In genomic region chr7:127571741-127572505, GRCh38 we compare ENCODE assay signal across 26 cellular contexts. TPM values are rescaled to one million over a fixed set of nuclear protein-coding genes. Genes with fewer than 3 reads are reported as not detected.
DNase-seq lines count a peak whose midpoint lies in the region; ATAC-seq, FAIRE-seq and TF ChIP-seq lines count a peak whose summit lies in the region.
"Had no signal": no experiment of that assay in that cellular context is flagged by ENCODE, and none has a peak within 500 bp of the region (broad histone marks: within the 10 kb centered on the region; RNA-seq: fewer than 3 reads in every experiment).

No MANE protein-coding gene starts in this region.

- H3K4me3 ChIP-seq in astrocyte (ENCODE audit: insufficient read depth, low read depth, low read length): no peak overlapping the region
- no peak overlapping the region for H3K4me3 ChIP-seq in mesenchymal stem cell (ENCODE audit: insufficient read depth in 1 of 2, low read depth in 1 of 2, low read length in 2 of 2)
- no peak overlapping the region for H3K4me3 ChIP-seq in OCI-LY7 (ENCODE audit: low read depth, low read length, poor library complexity, severe bottlenecking)
- H3K4me3 ChIP-seq: BLaER1, GM23248, HAP-1, SK-N-MC had no signal

- H3K27ac ChIP-seq in astrocyte (ENCODE audit: low read depth, low read length) (no peak overlapping the region), mesenchymal stem cell (ENCODE audit: low read length, poor library complexity, severe bottlenecking) (no peak overlapping the region), OCI-LY7 (ENCODE audit: low read depth, low read length, poor library complexity, severe bottlenecking) (no peak overlapping the region)
- H3K27ac ChIP-seq: BLaER1, GM23248, HL-60, SK-N-MC had no signal

- TF ChIP-seq CTCF in astrocyte (IDR thresholded peaks at IDR 0.05; ENCODE audit: insufficient read depth, low read depth, low read length) (no peak), OCI-LY7 (conservative IDR thresholded peaks at IDR 0.05; ENCODE audit: low read length) (no peak)

- POLR2A ChIA-PET in OCI-LY7 (lab: Charles Lee): interaction anchor here (0.6 to 1.0 kb wide), 3 partner anchors 11 to 403 kb away, joined by 3 read pairs; no protein-coding TSS in a partner anchor

- no peak overlapping the region for H3K9ac ChIP-seq in astrocyte (ENCODE audit: low read length)
- H3K9ac ChIP-seq in mesenchymal stem cell (ENCODE audit: low read length): no peak overlapping the region
- H3K9ac ChIP-seq: BLaER1, GM23248 had no signal

- H2BK120ac ChIP-seq in mesenchymal stem cell (ENCODE audit: low read depth, low read length): no peak overlapping the region

- 73% methylated on average over 3 of the region's 3 CpGs for WGBS in mesenchymal stem cell

- no peak overlapping the region for H3K23ac ChIP-seq in mesenchymal stem cell (ENCODE audit: low read length in 2 of 2)

- H3K79me2 ChIP-seq in astrocyte (ENCODE audit: insufficient read depth, low read length): no peaks in the 10 kb centered on the region
- no peaks in the 10 kb centered on the region for H3K79me2 ChIP-seq in OCI-LY7 (ENCODE audit: insufficient read depth, low read depth, low read length)

- H3K9me3 ChIP-seq in astrocyte (ENCODE audit: insufficient read depth, low read depth, low read length) (no peaks in the 10 kb centered on the region), mesenchymal stem cell (ENCODE audit: control insufficient read depth, low read length) (no peaks in the 10 kb centered on the region), OCI-LY7 (ENCODE audit: low read length) (no peaks in the 10 kb centered on the region)
- H3K9me3 ChIP-seq: BLaER1, HAP-1 had no signal

- H3K4me2 ChIP-seq in astrocyte (ENCODE audit: low read length): no peak overlapping the region
- no peak overlapping the region for H3K4me2 ChIP-seq in mesenchymal stem cell (ENCODE audit: low read length, poor library complexity, severe bottlenecking)
- no peak overlapping the region for H3K4me2 ChIP-seq in OCI-LY7 (ENCODE audit: low read length)
- H3K4me2 ChIP-seq: BLaER1 had no signal

- H3K79me1 ChIP-seq in mesenchymal stem cell (replicated peaks; ENCODE audit: low read length, poor library complexity, severe bottlenecking): peaks cover 4% of the 10 kb centered on the region

- peaks cover 17% of the 10 kb centered on the region for H3K36me3 Mint-ChIP-seq in astrocyte (ENCODE audit: low read depth, unreplicated experiment)
- peaks cover 11% of the 10 kb centered on the region for H3K36me3 Mint-ChIP-seq in stimulated activated effector memory CD8-positive, alpha-beta T cell treated with anti-CD3 and anti-CD28 coated beads, Interleukin-12 subunit alpha, Interleukin-12 subunit beta, amount 100 ng/mL, for 72 hours

- no peak overlapping the region for H3K4me3 Mint-ChIP-seq in astrocyte (ENCODE audit: unreplicated experiment)
- no peak overlapping the region for H3K4me3 Mint-ChIP-seq in stimulated activated effector memory CD8-positive, alpha-beta T cell treated with anti-CD3 and anti-CD28 coated beads, Interleukin-12 subunit alpha, Interleukin-12 subunit beta, amount 100 ng/mL, for 72 hours
- H3K4me3 Mint-ChIP-seq: CD4-positive, alpha-beta T cell had no signal

- H3K36me3 ChIP-seq in astrocyte (ENCODE audit: insufficient read depth, low read length) (peaks cover 3% of the 10 kb centered on the region), mesenchymal stem cell (ENCODE audit: control insufficient read depth in 1 of 2, insufficient read depth in 2 of 2, low read depth in 1 of 2, low read length in 2 of 2) (peaks cover 0 to 6% of the 10 kb centered on the region in 2 experiments), OCI-LY7 (ENCODE audit: insufficient read depth, low read length) (no peaks in the 10 kb centered on the region)
- H3K36me3 ChIP-seq: HAP-1 had no signal

- FAIRE-seq in astrocyte (lab: Jason Lieb, UNC): no peak
- FAIRE-seq: GM12892 had no signal

- H4K91ac ChIP-seq in mesenchymal stem cell (ENCODE audit: low read length): no peak overlapping the region

- H3K27me3 ChIP-seq in astrocyte (ENCODE audit: insufficient read depth, low read length): no peaks in the 10 kb centered on the region
- H3K27me3 ChIP-seq in mesenchymal stem cell (ENCODE audit: control insufficient read depth in 1 of 2, insufficient read depth in 1 of 2, low read length in 2 of 2): no peaks in the 10 kb centered on the region
- H3K27me3 ChIP-seq: BLaER1 had no signal

- CTCF ChIA-PET in OCI-LY7 (lab: Charles Lee; ENCODE audit: unreplicated experiment): no interaction called here

- BruUV-seq in OCI-LY7 (replicated peaks; lab: Mats Ljungman, UMichigan): no TSS peak

- H3K4me1 ChIP-seq in astrocyte (ENCODE audit: insufficient read depth, low read length) (no peaks in the 10 kb centered on the region), mesenchymal stem cell (ENCODE audit: control insufficient read depth, insufficient read depth, low read depth, low read length) (no peaks in the 10 kb centered on the region), OCI-LY7 (ENCODE audit: insufficient read depth, low read length, poor library complexity, severe bottlenecking) (no peaks in the 10 kb centered on the region)
- H3K4me1 ChIP-seq: BLaER1, HAP-1 had no signal

- H3K4me1 Mint-ChIP-seq in astrocyte (ENCODE audit: low read depth, unreplicated experiment): no peaks in the 10 kb centered on the region
- peaks cover 7% of the 10 kb centered on the region for H3K4me1 Mint-ChIP-seq in stimulated activated effector memory CD8-positive, alpha-beta T cell treated with anti-CD3 and anti-CD28 coated beads, Interleukin-12 subunit alpha, Interleukin-12 subunit beta, amount 100 ng/mL, for 72 hours

- H3K9me3 Mint-ChIP-seq in astrocyte (ENCODE audit: unreplicated experiment): peaks cover 1% of the 10 kb centered on the region
- H3K9me3 Mint-ChIP-seq in stimulated activated effector memory CD8-positive, alpha-beta T cell treated with anti-CD3 and anti-CD28 coated beads, Interleukin-12 subunit alpha, Interleukin-12 subunit beta, amount 100 ng/mL, for 72 hours: no peaks in the 10 kb centered on the region

- no peak overlapping the region for H2AK5ac ChIP-seq in mesenchymal stem cell (ENCODE audit: low read length, severe bottlenecking)

- H2BK15ac ChIP-seq in mesenchymal stem cell (ENCODE audit: low read depth, poor library complexity, severe bottlenecking): no peak overlapping the region

- H3K9me2 ChIP-seq in OCI-LY7 (ENCODE audit: insufficient read depth, low read length): no peaks in the 10 kb centered on the region

- H3K27me3 Mint-ChIP-seq in astrocyte (ENCODE audit: low read depth, unreplicated experiment): no peaks in the 10 kb centered on the region
- H3K27me3 Mint-ChIP-seq: CD4-positive, alpha-beta T cell had no signal

- ATAC-seq in stimulated activated effector memory CD8-positive, alpha-beta T cell treated with anti-CD3 and anti-CD28 coated beads, Interleukin-12 subunit alpha, Interleukin-12 subunit beta, amount 100 ng/mL, for 72 hours: no peak
- ATAC-seq in GM21360 (IDR thresholded peaks at IDR 0.05; ENCODE audit: unreplicated experiment): no peak

- H2BK12ac ChIP-seq in mesenchymal stem cell (ENCODE audit: low read length in 2 of 2): no peak overlapping the region

- H3K18ac ChIP-seq in mesenchymal stem cell (ENCODE audit: low read depth in 1 of 2, low read length in 2 of 2): no peak overlapping the region

- H3K14ac ChIP-seq in mesenchymal stem cell (ENCODE audit: low read length in 2 of 2): no peak overlapping the region

- no peak overlapping the region for H4K8ac ChIP-seq in mesenchymal stem cell (ENCODE audit: low read length)

- no peak overlapping the region for H3K4ac ChIP-seq in mesenchymal stem cell (ENCODE audit: low read depth in 1 of 2, low read length in 2 of 2)

- no peak overlapping the region for H2AFZ ChIP-seq in astrocyte (ENCODE audit: low read depth, low read length)
- no peak overlapping the region for H2AFZ ChIP-seq in mesenchymal stem cell (ENCODE audit: low read depth, low read length)
- H2AFZ ChIP-seq in OCI-LY7 (ENCODE audit: low read length): no peak overlapping the region
- H2AFZ ChIP-seq: GM23248 had no signal

- intact Hi-C loops in OCI-LY7 (cut with micrococcal nuclease; ENCODE audit: unreplicated experiment): no loop called here

- no peak overlapping the region for H2BK5ac ChIP-seq in mesenchymal stem cell (ENCODE audit: low read depth, low read length, poor library complexity, severe bottlenecking)

- DNase-seq in LHCN-M2 (ENCODE audit: low read depth) (peak; percentile 41), astrocyte (ENCODE audit: low read depth) (peak; percentile 25), mesenchymal stem cell (peak; percentile 60), OCI-LY7 (ENCODE audit: low spot score) (no peak), NCI-H2107 (lab: John Stamatoyannopoulos, UW) (no peak), ureter (ENCODE audit: low spot score) (no peak)
- no peak for DNase-seq in stimulated activated effector memory CD8-positive, alpha-beta T cell treated with anti-CD3 and anti-CD28 coated beads, Interleukin-12 subunit alpha, Interleukin-12 subunit beta, amount 100 ng/mL, for 72 hours (ENCODE audit: low spot score in 2 of 2)
- DNase-seq: CD4-positive, alpha-beta T cell; COR-L47; DMS79; GM23248; KG1; MV-4-11; NCI-H1694; NCI-H2081 treated with DMSO at 0.1 percent for 48 hours; NCI-H446; NCI-H526; SHP77 had no signal

- H3K27ac Mint-ChIP-seq in astrocyte (ENCODE audit: unreplicated experiment): no peak overlapping the region
- peak overlapping the region; percentile 5 for H3K27ac Mint-ChIP-seq in stimulated activated effector memory CD8-positive, alpha-beta T cell treated with anti-CD3 and anti-CD28 coated beads, Interleukin-12 subunit alpha, Interleukin-12 subunit beta, amount 100 ng/mL, for 72 hours
- H3K27ac Mint-ChIP-seq: CD4-positive, alpha-beta T cell had no signal

- H4K20me1 ChIP-seq in astrocyte (ENCODE audit: insufficient read depth, low read length): no peaks in the 10 kb centered on the region
- H4K20me1 ChIP-seq in OCI-LY7 (ENCODE audit: insufficient read depth, low read length): no peaks in the 10 kb centered on the region
- H4K20me1 ChIP-seq: BLaER1 had no signal

RNA-seq across cellular contexts. Expression of gene GCC1, which starts 13.5 kb away (rescaled TPM):
- total RNA-seq in LHCN-M2 (2014; rRNA removed) (23.4 and 25.7 TPM in 2 replicates), astrocyte (28.8 and 32.0 TPM in 2 replicates), OCI-LY7 (2022) (17.0 and 18.3 TPM in 2 replicates), ureter (15.7 TPM)
- polyA plus RNA-seq in LHCN-M2 (2012): 12.9 TPM
- polyA plus RNA-seq in mesenchymal stem cell (2013, experiment 1 of 2): 7.7 TPM
- 7.9 TPM for polyA plus RNA-seq in mesenchymal stem cell (2013, experiment 2 of 2)
- total RNA-seq in OCI-LY7 (2014; rRNA removed; shearing (Covaris generic)): 13.3 and 15.1 TPM in 2 replicates

RNA-seq across cellular contexts. Expression of gene ARF5, which starts 16.3 kb away (rescaled TPM):
- total RNA-seq in LHCN-M2 (2014; rRNA removed): 300 and 309 TPM in 2 replicates
- 345 TPM for polyA plus RNA-seq in LHCN-M2 (2012)
- 105 and 111 TPM in 2 replicates for total RNA-seq in astrocyte
- 88.9 TPM for polyA plus RNA-seq in mesenchymal stem cell (2013, experiment 1 of 2)
- polyA plus RNA-seq in mesenchymal stem cell (2013, experiment 2 of 2): 83.2 TPM
- total RNA-seq in OCI-LY7 (2014; rRNA removed; shearing (Covaris generic)): 162 and 165 TPM in 2 replicates
- 149 and 151 TPM in 2 replicates for total RNA-seq in OCI-LY7 (2022)
- total RNA-seq in ureter: 121 TPM

RNA-seq across cellular contexts. Expression of gene FSCN3, which starts 21.6 kb away (rescaled TPM):
- total RNA-seq in LHCN-M2 (2014; rRNA removed): 0.26 and 2.6 TPM in 2 replicates
- polyA plus RNA-seq in LHCN-M2 (2012): 0.35 TPM
- 1.0 TPM in 1 of 2 replicates, not detected in the other for total RNA-seq in astrocyte
- polyA plus RNA-seq in mesenchymal stem cell (2013, experiment 1 of 2): 0.80 TPM
- polyA plus RNA-seq in mesenchymal stem cell (2013, experiment 2 of 2): 1.0 TPM
- 0.32 and 3.0 TPM in 2 replicates for total RNA-seq in OCI-LY7 (2014; rRNA removed; shearing (Covaris generic))
- 0.98 and 1.5 TPM in 2 replicates for total RNA-seq in OCI-LY7 (2022)
- total RNA-seq in ureter: 0.47 TPM
- polyA plus RNA-seq: GM23248 had no signal

RNA-seq across cellular contexts. Expression of gene PAX4, which starts 46.0 kb away (rescaled TPM):
- total RNA-seq in LHCN-M2 (2014; rRNA removed): not detected in 2 replicates
- not detected for polyA plus RNA-seq in LHCN-M2 (2012)
- total RNA-seq in astrocyte: not detected in 2 replicates
- polyA plus RNA-seq in mesenchymal stem cell (2013, experiment 1 of 2): not detected
- not detected for polyA plus RNA-seq in mesenchymal stem cell (2013, experiment 2 of 2)
- not detected in 2 replicates for total RNA-seq in OCI-LY7 (2014; rRNA removed; shearing (Covaris generic))
- total RNA-seq in OCI-LY7 (2022): not detected in 2 replicates
- total RNA-seq in ureter: not detected
- total RNA-seq: CD4-positive, alpha-beta T cell; G401; GM23248; RPMI7951 had no signal
- polyA plus RNA-seq: GM23248 had no signal

Comparison
In these comparisons a context has a peak if more than half of its experiments do, and no peak if none do; other contexts are left out.
1. DNase-seq: peak in LHCN-M2 (single experiment), astrocyte (single experiment) and mesenchymal stem cell (single experiment); none in stimulated activated effector memory CD8-positive, alpha-beta T cell treated with anti-CD3 and anti-CD28 coated beads, Interleukin-12 subunit alpha, Interleukin-12 subunit beta, amount 100 ng/mL, for 72 hours (0 of 2), OCI-LY7 (single experiment), NCI-H2107 (single experiment) and ureter (single experiment).